Comparison of ENCODE assay signal across 1 cellular context in genomic region chr5:39074009-39074886, GRCh38.
A peak's percentile ranks its signal among the peaks of the same experiment; 100 is the strongest.
TF ChIP-seq lines count a peak whose summit lies in the region.

RICTOR (minus strand) TSS chr5:39074399; CDS start chr5:39074377, 22 bp downstream.

TF ChIP-seq in HepG2, 621 proteins besides CTCF, POLR2A, EP300 and RAD21 (continued from another document and continues in another):
- TF ChIP-seq ZNF414 (CRISPR knock-in tag; IDR thresholded peaks at IDR 0.05) (peak; percentile 67; the same call in 1 of the 2 replicates), ZNF256 (CRISPR knock-in tag; conservative IDR thresholded peaks at IDR 0.05) (no peak), NPAS2 (CRISPR knock-in tag; IDR thresholded peaks at IDR 0.05; ENCODE audit: borderline replicate concordance) (no peak), ZNF225 (CRISPR knock-in tag; IDR thresholded peaks at IDR 0.05) (peak; percentile 53; the same call in 1 of the 2 replicates), FOXJ3 (CRISPR knock-in tag; IDR thresholded peaks at IDR 0.05; ENCODE audit: borderline replicate concordance) (0 out of 2 replicates have a peak, but pooled peaks have one; percentile 12), ZNF350 (CRISPR knock-in tag; IDR thresholded peaks at IDR 0.05; ENCODE audit: borderline replicate concordance, low read depth) (no peak; the same call in 1 of the 2 replicates), TEF (CRISPR knock-in tag; IDR thresholded peaks at IDR 0.05) (peak; percentile 20; the same call in 1 of the 2 replicates), SSRP1 (CRISPR knock-in tag; IDR thresholded peaks at IDR 0.05) (no peak), MAF1 (CRISPR knock-in tag; IDR thresholded peaks at IDR 0.05; ENCODE audit: borderline replicate concordance) (0 out of 2 replicates have a peak, but pooled peaks have one; percentile 33), GTF3A (CRISPR knock-in tag; conservative IDR thresholded peaks at IDR 0.05) (no peak), NFE2L1 (CRISPR knock-in tag; IDR thresholded peaks at IDR 0.05; ENCODE audit: borderline replicate concordance) (no peak), ZBTB38 (CRISPR knock-in tag; IDR thresholded peaks at IDR 0.05) (peak; percentile 42; the same call in 1 of the 2 replicates), PAWR (CRISPR knock-in tag; IDR thresholded peaks at IDR 0.05; ENCODE audit: borderline replicate concordance) (no peak), ZBTB40 (IDR thresholded peaks at IDR 0.05) (no peak), ZBTB40 (CRISPR knock-in tag; IDR thresholded peaks at IDR 0.05) (no peak; the same call in 1 of the 2 replicates), ZNF430 (CRISPR knock-in tag; IDR thresholded peaks at IDR 0.05) (peak; percentile 81; the same call in 1 of the 2 replicates), ZNF639 (CRISPR knock-in tag; conservative IDR thresholded peaks at IDR 0.05) (peak; percentile 13; the same call in 1 of the 2 replicates), ZNF619 (CRISPR knock-in tag; IDR thresholded peaks at IDR 0.05) (no peak), ZNF432 (CRISPR knock-in tag; IDR thresholded peaks at IDR 0.05; ENCODE audit: borderline replicate concordance) (no peak), ZNF768 (CRISPR knock-in tag; IDR thresholded peaks at IDR 0.05) (no peak), GATA4 (IDR thresholded peaks at IDR 0.05; ENCODE audit: borderline replicate concordance, low read depth) (no peak), HNF1B (CRISPR knock-in tag; IDR thresholded peaks at IDR 0.05) (no peak; the same call in 1 of the 2 replicates), SKI (IDR thresholded peaks at IDR 0.05; ENCODE audit: partially characterized antibody) (peak; percentile 33), ZNF496 (CRISPR knock-in tag; IDR thresholded peaks at IDR 0.05; ENCODE audit: insufficient replicate concordance) (no peak), KDM2A (CRISPR knock-in tag; IDR thresholded peaks at IDR 0.05; ENCODE audit: borderline replicate concordance, low read depth) (peak; percentile 92), TBL1XR1 (IDR thresholded peaks at IDR 0.05; ENCODE audit: borderline replicate concordance, low read length, partially characterized antibody) (no peak), ARHGAP35 (CRISPR knock-in tag; IDR thresholded peaks at IDR 0.05; ENCODE audit: borderline replicate concordance) (no peak), ZIK1 (CRISPR knock-in tag; IDR thresholded peaks at IDR 0.05; ENCODE audit: borderline replicate concordance, low read depth) (peak; percentile 75; the same call in 1 of the 2 replicates), FOXC1 (CRISPR knock-in tag; IDR thresholded peaks at IDR 0.05; ENCODE audit: borderline replicate concordance) (no peak), ZNF44 (CRISPR knock-in tag; IDR thresholded peaks at IDR 0.05) (no peak), POGZ (CRISPR knock-in tag; IDR thresholded peaks at IDR 0.05) (peak; percentile 42), HIC2 (CRISPR knock-in tag; IDR thresholded peaks at IDR 0.05; ENCODE audit: low read depth) (no peak), YEATS4 (CRISPR knock-in tag; IDR thresholded peaks at IDR 0.05; ENCODE audit: borderline replicate concordance) (peak; percentile 87), ZBTB26 (CRISPR knock-in tag; IDR thresholded peaks at IDR 0.05; ENCODE audit: borderline replicate concordance) (no peak; the same call in 1 of the 2 replicates), ZNF264 (CRISPR knock-in tag; IDR thresholded peaks at IDR 0.05) (no peak), CC2D1A (CRISPR knock-in tag; IDR thresholded peaks at IDR 0.05) (no peak), HINFP (CRISPR knock-in tag; IDR thresholded peaks at IDR 0.05; ENCODE audit: low read depth) (no peak; the same call in 1 of the 2 replicates), ZNF280B (CRISPR knock-in tag; IDR thresholded peaks at IDR 0.05; ENCODE audit: borderline replicate concordance) (peak; percentile 20; the same call in 1 of the 2 replicates), THAP7 (CRISPR knock-in tag; IDR thresholded peaks at IDR 0.05) (no peak), MIER2 (CRISPR knock-in tag; IDR thresholded peaks at IDR 0.05) (no peak)
